ENCODE assay signal across 32 cellular contexts in the genomic region with DNA sequence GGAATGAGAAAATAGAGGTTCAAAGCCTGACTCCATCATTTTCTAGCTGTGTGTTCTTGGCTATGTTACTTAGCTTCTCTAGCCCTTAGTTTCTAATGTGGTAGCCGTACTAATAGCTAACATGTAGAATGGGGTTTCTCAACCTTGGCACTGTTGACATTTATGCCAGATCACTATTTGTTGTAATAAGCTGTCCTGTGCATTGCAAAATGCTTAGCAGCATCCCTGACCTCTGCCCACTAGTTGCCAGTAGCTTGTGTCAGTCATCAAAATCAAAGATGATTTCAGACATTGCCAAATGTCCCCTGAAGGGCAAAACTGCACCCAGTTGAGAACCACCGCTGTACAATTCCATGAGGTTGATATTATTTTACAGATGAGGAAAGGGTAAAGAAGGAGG. TPM values are rescaled to one million over a fixed set of nuclear protein-coding genes. Genes with fewer than 3 reads are reported as not detected.
"Had no signal": no experiment of that assay in that cellular context is flagged by ENCODE, and none has a peak within 500 bp of the region (broad histone marks: within the 10 kb centered on the region; RNA-seq: fewer than 3 reads in every experiment).

No MANE protein-coding gene starts in this region.

- H3K27me3 Mint-ChIP-seq: activated CD4-positive, alpha-beta T cell treated with anti-CD3 and anti-CD28 coated beads for 36 hours; activated CD4-positive, alpha-beta T cell treated with anti-CD3 and anti-CD28 coated beads, Interleukin-2, amount 10 ng/mL, durations not matched to agents 24 days and 14 days; activated CD8-positive, alpha-beta memory T cell treated with anti-CD3 and anti-CD28 coated beads, Interleukin-2, amount 10 ng/mL, durations not matched to agents 7 days and 5 days; activated naive CD4-positive, alpha-beta T cell treated with anti-CD3 and anti-CD28 coated beads, Interleukin-2, amount 10 ng/mL, durations not matched to agents 7 days and 5 days; central memory CD8-positive, alpha-beta T cell; dendritic cell treated with granulocyte-macrophage colony-stimulating factor and Interleukin-4, amounts not matched to agents 40 ng/mL and 50 ng/mL, for 4 days; effector memory CD8-positive, alpha-beta T cell had no signal

- H3K27ac Mint-ChIP-seq: activated CD4-positive, alpha-beta memory T cell treated with anti-CD3 and anti-CD28 coated beads for 36 hours; activated CD4-positive, alpha-beta T cell treated with anti-CD3 and anti-CD28 coated beads for 36 hours; activated CD4-positive, alpha-beta T cell treated with anti-CD3 and anti-CD28 coated beads, Interleukin-2, amount 10 ng/mL, durations not matched to agents 24 days and 14 days; activated CD8-positive, alpha-beta memory T cell treated with anti-CD3 and anti-CD28 coated beads, Interleukin-2, amount 10 ng/mL, durations not matched to agents 7 days and 5 days; activated CD8-positive, alpha-beta T cell treated with anti-CD3 and anti-CD28 coated beads, Interleukin-2, amount 10 ng/mL, durations not matched to agents 7 days and 5 days; activated naive CD4-positive, alpha-beta T cell treated with anti-CD3 and anti-CD28 coated beads, Interleukin-2, amount 10 ng/mL, durations not matched to agents 7 days and 5 days; activated naive CD4-positive, alpha-beta T cell treated with anti-CD3 and anti-CD28 coated beads, Interleukin-2, amount 50 U/mL, for 72 hours; activated naive CD8-positive, alpha-beta T cell treated with anti-CD3 and anti-CD28 coated beads, Interleukin-2, amount 10 ng/mL, durations not matched to agents 7 days and 5 days; activated T-helper 1 cell treated with anti-CD3 and anti-CD28 coated beads, Interleukin-12 subunit alpha, Interleukin-12 subunit beta, Interleukin-2, Interleukin-4 antibody, amounts not matched to agents 30 ng/mL and 10 ng/mL and 1 ng/mL, durations not matched to agents 14 hours and 24 hours and 36 hours; activated T-helper 2 cell treated with anti-CD3 and anti-CD28 coated beads, Interferon-gamma antibody, Interleukin-2, Interleukin-4, amounts not matched to agents 10 μg/mL and 5 μg/mL and 100 μg/mL, durations not matched to agents 14 hours and 24 hours and 36 hours; dendritic cell treated with granulocyte-macrophage colony-stimulating factor and Interleukin-4, amounts not matched to agents 40 ng/mL and 50 ng/mL, for 4 days; effector memory CD8-positive, alpha-beta T cell had no signal

- H3K4me3 ChIP-seq: coronary artery, gastrocnemius medialis, heart left ventricle had no signal

- H3K4me1 Mint-ChIP-seq: activated CD4-positive, alpha-beta T cell treated with anti-CD3 and anti-CD28 coated beads for 36 hours; activated CD4-positive, alpha-beta T cell treated with anti-CD3 and anti-CD28 coated beads, Interleukin-2, amount 10 ng/mL, durations not matched to agents 24 days and 14 days; activated CD8-positive, alpha-beta memory T cell treated with anti-CD3 and anti-CD28 coated beads, Interleukin-2, amount 10 ng/mL, durations not matched to agents 7 days and 5 days; activated naive CD4-positive, alpha-beta T cell treated with anti-CD3 and anti-CD28 coated beads, Interleukin-2, amount 10 ng/mL, durations not matched to agents 7 days and 5 days; activated naive CD8-positive, alpha-beta T cell treated with anti-CD3 and anti-CD28 coated beads, Interleukin-2, amount 10 ng/mL, durations not matched to agents 7 days and 5 days; central memory CD8-positive, alpha-beta T cell had no signal

- DNase-seq: activated CD4-positive, alpha-beta memory T cell treated with anti-CD3 and anti-CD28 coated beads for 36 hours; activated CD4-positive, alpha-beta T cell treated with anti-CD3 and anti-CD28 coated beads for 36 hours; activated CD4-positive, alpha-beta T cell treated with anti-CD3 and anti-CD28 coated beads, Interleukin-2, amount 10 ng/mL, durations not matched to agents 24 days and 14 days; activated CD4-positive, CD25-positive, alpha-beta regulatory T cell; activated CD4-positive, CD25-positive, alpha-beta regulatory T cell treated with anti-CD3 and anti-CD28 coated beads, Interleukin-2, amount 50 U/mL, for 72 hours; activated CD8-positive, alpha-beta memory T cell treated with anti-CD3 and anti-CD28 coated beads, Interleukin-2, amount 10 ng/mL, durations not matched to agents 7 days and 5 days; activated CD8-positive, alpha-beta memory T cell treated with anti-CD3 and anti-CD28 coated beads, Interleukin-2, amount 50 U/mL, for 4 hours; activated CD8-positive, alpha-beta T cell treated with anti-CD3 and anti-CD28 coated beads, Interleukin-2, amount 10 ng/mL, durations not matched to agents 7 days and 5 days; activated gamma-delta T cell; activated naive CD4-positive, alpha-beta T cell; activated naive CD4-positive, alpha-beta T cell treated with anti-CD3 and anti-CD28 coated beads, Interleukin-2, amount 10 ng/mL, durations not matched to agents 7 days and 5 days; activated naive CD8-positive, alpha-beta T cell treated with anti-CD3 and anti-CD28 coated beads, Interleukin-2, amount 10 ng/mL, durations not matched to agents 7 days and 5 days; activated T-cell treated with anti-CD3 and anti-CD28 coated beads, Interleukin-2, amount 50 U/mL, for 1 hour; activated T-cell treated with anti-CD3 and anti-CD28 coated beads, Interleukin-2, amount 50 U/mL, for 48 hours; amniotic stem cell; anterior cingulate cortex; brain microvascular endothelial cell; effector CD4-positive, alpha-beta T cell; effector memory CD8-positive, alpha-beta T cell; erythroblast; foreskin keratinocyte; gastrocnemius medialis; glutamatergic neuron; heart left ventricle; T-helper 2 cell had no signal

- H3K36me3 Mint-ChIP-seq: activated CD4-positive, alpha-beta memory T cell treated with anti-CD3 and anti-CD28 coated beads for 36 hours; activated CD8-positive, alpha-beta memory T cell treated with anti-CD3 and anti-CD28 coated beads, Interleukin-2, amount 10 ng/mL, durations not matched to agents 7 days and 5 days; activated naive CD4-positive, alpha-beta T cell treated with anti-CD3 and anti-CD28 coated beads, Interleukin-2, amount 10 ng/mL, durations not matched to agents 7 days and 5 days; activated naive CD4-positive, alpha-beta T cell treated with anti-CD3 and anti-CD28 coated beads, Interleukin-2, amount 50 U/mL, for 72 hours; activated naive CD8-positive, alpha-beta T cell treated with anti-CD3 and anti-CD28 coated beads, Interleukin-2, amount 10 ng/mL, durations not matched to agents 7 days and 5 days had no signal

- ATAC-seq: activated CD4-positive, alpha-beta T cell treated with anti-CD3 and anti-CD28 coated beads for 36 hours; activated CD8-positive, alpha-beta memory T cell treated with anti-CD3 and anti-CD28 coated beads, Interleukin-2, amount 10 ng/mL, durations not matched to agents 7 days and 5 days; activated CD8-positive, alpha-beta T cell treated with anti-CD3 and anti-CD28 coated beads, Interleukin-2, amount 10 ng/mL, durations not matched to agents 7 days and 5 days; activated naive CD4-positive, alpha-beta T cell treated with anti-CD3 and anti-CD28 coated beads, Interleukin-2, amount 50 U/mL, for 72 hours; effector memory CD8-positive, alpha-beta T cell; foreskin keratinocyte; gastrocnemius medialis; heart left ventricle had no signal

- H3K9me3 ChIP-seq: gastrocnemius medialis, heart left ventricle had no signal

- H3K36me3 ChIP-seq: brain microvascular endothelial cell, gastrocnemius medialis, heart left ventricle had no signal

- H3K27me3 ChIP-seq: brain microvascular endothelial cell, gastrocnemius medialis, heart left ventricle had no signal

- H3K27ac ChIP-seq: brain microvascular endothelial cell, coronary artery, foreskin keratinocyte, gastrocnemius medialis, heart left ventricle had no signal

- H3K9me3 Mint-ChIP-seq: activated CD4-positive, alpha-beta memory T cell treated with anti-CD3 and anti-CD28 coated beads for 36 hours; activated CD4-positive, alpha-beta T cell treated with anti-CD3 and anti-CD28 coated beads, Interleukin-2, amount 10 ng/mL, durations not matched to agents 24 days and 14 days; activated naive CD4-positive, alpha-beta T cell treated with anti-CD3 and anti-CD28 coated beads, Interleukin-2, amount 10 ng/mL, durations not matched to agents 7 days and 5 days; activated naive CD8-positive, alpha-beta T cell treated with anti-CD3 and anti-CD28 coated beads, Interleukin-2, amount 10 ng/mL, durations not matched to agents 7 days and 5 days; activated T-helper 1 cell treated with anti-CD3 and anti-CD28 coated beads, Interleukin-12 subunit alpha, Interleukin-12 subunit beta, Interleukin-2, Interleukin-4 antibody, amounts not matched to agents 30 ng/mL and 10 ng/mL and 1 ng/mL, durations not matched to agents 14 hours and 24 hours and 36 hours; activated T-helper 2 cell treated with anti-CD3 and anti-CD28 coated beads, Interferon-gamma antibody, Interleukin-2, Interleukin-4, amounts not matched to agents 10 μg/mL and 5 μg/mL and 100 μg/mL, durations not matched to agents 14 hours and 24 hours and 36 hours; central memory CD8-positive, alpha-beta T cell; dendritic cell treated with granulocyte-macrophage colony-stimulating factor and Interleukin-4, amounts not matched to agents 40 ng/mL and 50 ng/mL, for 4 days had no signal

- H3K4me3 Mint-ChIP-seq: activated CD4-positive, alpha-beta memory T cell treated with anti-CD3 and anti-CD28 coated beads for 36 hours; activated CD4-positive, alpha-beta T cell treated with anti-CD3 and anti-CD28 coated beads for 36 hours; activated CD4-positive, alpha-beta T cell treated with anti-CD3 and anti-CD28 coated beads, Interleukin-2, amount 10 ng/mL, durations not matched to agents 24 days and 14 days; activated CD8-positive, alpha-beta memory T cell treated with anti-CD3 and anti-CD28 coated beads, Interleukin-2, amount 10 ng/mL, durations not matched to agents 7 days and 5 days; activated CD8-positive, alpha-beta T cell treated with anti-CD3 and anti-CD28 coated beads, Interleukin-2, amount 10 ng/mL, durations not matched to agents 7 days and 5 days; activated naive CD4-positive, alpha-beta T cell treated with anti-CD3 and anti-CD28 coated beads, Interleukin-2, amount 10 ng/mL, durations not matched to agents 7 days and 5 days; activated naive CD8-positive, alpha-beta T cell treated with anti-CD3 and anti-CD28 coated beads, Interleukin-2, amount 10 ng/mL, durations not matched to agents 7 days and 5 days; activated T-helper 1 cell treated with anti-CD3 and anti-CD28 coated beads, Interleukin-12 subunit alpha, Interleukin-12 subunit beta, Interleukin-2, Interleukin-4 antibody, amounts not matched to agents 30 ng/mL and 10 ng/mL and 1 ng/mL, durations not matched to agents 14 hours and 24 hours and 36 hours; central memory CD8-positive, alpha-beta T cell; dendritic cell treated with granulocyte-macrophage colony-stimulating factor and Interleukin-4, amounts not matched to agents 40 ng/mL and 50 ng/mL, for 4 days; effector memory CD8-positive, alpha-beta T cell had no signal

- H3K4me1 ChIP-seq: foreskin keratinocyte, gastrocnemius medialis, heart left ventricle had no signal

RNA-seq across cellular contexts. Expression of a gene that starts 18.3 kb away (rescaled TPM):
- total RNA-seq: activated CD4-positive, alpha-beta memory T cell treated with anti-CD3 and anti-CD28 coated beads for 36 hours; activated CD4-positive, alpha-beta T cell treated with anti-CD3 and anti-CD28 coated beads for 36 hours; activated CD4-positive, alpha-beta T cell treated with anti-CD3 and anti-CD28 coated beads, Interleukin-2, amount 10 ng/mL, durations not matched to agents 24 days and 14 days; activated CD8-positive, alpha-beta memory T cell treated with anti-CD3 and anti-CD28 coated beads, Interleukin-2, amount 10 ng/mL, durations not matched to agents 7 days and 5 days; activated CD8-positive, alpha-beta T cell treated with anti-CD3 and anti-CD28 coated beads, Interleukin-2, amount 10 ng/mL, durations not matched to agents 7 days and 5 days; activated naive CD4-positive, alpha-beta T cell treated with anti-CD3 and anti-CD28 coated beads, Interleukin-2, amount 50 U/mL, for 72 hours; activated naive CD8-positive, alpha-beta T cell treated with anti-CD3 and anti-CD28 coated beads, Interleukin-2, amount 10 ng/mL, durations not matched to agents 7 days and 5 days; activated T-helper 1 cell treated with anti-CD3 and anti-CD28 coated beads, Interleukin-12 subunit alpha, Interleukin-12 subunit beta, Interleukin-2, Interleukin-4 antibody, amounts not matched to agents 30 ng/mL and 10 ng/mL and 1 ng/mL, durations not matched to agents 14 hours and 24 hours and 36 hours; activated T-helper 2 cell treated with anti-CD3 and anti-CD28 coated beads, Interferon-gamma antibody, Interleukin-2, Interleukin-4, amounts not matched to agents 10 μg/mL and 5 μg/mL and 100 μg/mL, durations not matched to agents 14 hours and 24 hours and 36 hours; T-helper 1 cell treated with Interleukin-12 subunit alpha and Interleukin-12 subunit beta and Interleukin-4 antibody, amounts not matched to agents 30 ng/mL and 1 ng/mL, for 36 hours had no signal
